ENCODE assay signal across 23 cellular contexts in the genomic region with DNA sequence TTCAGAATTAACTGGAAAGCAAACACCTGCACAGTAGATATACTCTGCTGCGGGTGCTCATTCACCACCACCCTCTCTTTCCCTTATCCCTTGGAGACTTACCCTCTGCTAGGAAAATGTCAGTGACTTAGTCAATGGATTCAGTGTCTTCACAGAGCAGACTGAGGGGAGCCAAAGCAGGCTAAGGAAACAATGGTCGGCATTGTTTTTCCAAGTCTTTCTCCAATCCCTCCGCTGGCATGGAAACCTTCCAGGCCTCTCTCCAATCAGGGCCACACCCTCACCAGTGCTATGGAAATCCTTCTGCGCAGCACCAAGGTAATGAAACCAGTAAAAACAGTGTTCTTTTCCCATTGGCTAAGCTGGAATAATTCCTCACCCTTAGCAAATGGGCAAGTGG.
DNase-seq lines count a peak whose midpoint lies in the region; ATAC-seq and TF ChIP-seq lines count a peak whose summit lies in the region.
"Had no signal": no experiment of that assay in that cellular context is flagged by ENCODE, and none has a peak within 500 bp of the region (broad histone marks: within the 10 kb centered on the region; RNA-seq: fewer than 3 reads in every experiment).

No MANE protein-coding gene starts in this region.

- peaks cover 4% of the 10 kb centered on the region for H3K4me1 Mint-ChIP-seq in type B pancreatic cell (ENCODE audit: unreplicated experiment)
- H3K4me1 Mint-ChIP-seq: memory B cell had no signal

- H3K27me3 ChIP-seq in mammary epithelial cell (ENCODE audit: insufficient read depth, low read length) (peaks cover 1% of the 10 kb centered on the region), suprapubic skin (no peaks in the 10 kb centered on the region)
- H3K27me3 ChIP-seq: upper lobe of right lung had no signal

- in situ Hi-C loops in mammary epithelial cell (cut with MboI; ENCODE audit: low sequenced_read_pairs in 2 of 2) = loop anchor here in 1 of 2 donors (10.0 kb wide), 1 partner anchor 535 kb away; the partner anchor contains the start of gene TFAP2B

- no peaks in the 10 kb centered on the region for H4K20me1 ChIP-seq in mammary epithelial cell (ENCODE audit: insufficient read depth, low read length)

- H3K27me3 Mint-ChIP-seq in type B pancreatic cell = no peaks in the 10 kb centered on the region
- H3K27me3 Mint-ChIP-seq: activated CD4-positive, alpha-beta memory T cell treated with anti-CD3 and anti-CD28 coated beads for 36 hours; effector memory CD8-positive, alpha-beta T cell had no signal

- no peaks in the 10 kb centered on the region for H3K36me3 Mint-ChIP-seq in type B pancreatic cell
- H3K36me3 Mint-ChIP-seq: activated CD4-positive, alpha-beta memory T cell treated with anti-CD3 and anti-CD28 coated beads for 36 hours; memory B cell had no signal

- CTCF ChIA-PET in mammary epithelial cell (lab: Charles Lee; ENCODE audit: low non-redundant PET) = no interaction called here

- H3K36me3 ChIP-seq in mammary epithelial cell (ENCODE audit: insufficient read depth, low read length) = no peaks in the 10 kb centered on the region
- H3K36me3 ChIP-seq in mesodermal cell (ENCODE audit: control insufficient read depth, insufficient read depth, low read length) = no peaks in the 10 kb centered on the region
- H3K36me3 ChIP-seq in suprapubic skin = no peaks in the 10 kb centered on the region
- H3K36me3 ChIP-seq: stomach, upper lobe of right lung had no signal

- WGBS in mammary epithelial cell (ENCODE audit: low coverage, missing lambda C conversion rate) = 11% methylated on average over 4 of the region's 4 CpGs
- WGBS in mesodermal cell (ENCODE audit: insufficient coverage in 2 of 2), 2 experiments = 79 to 90% methylated on average over 2 of the region's 4 CpGs
- 70% methylated on average over 4 of the region's 4 CpGs for WGBS in suprapubic skin

- BruUV-seq in mammary epithelial cell (replicated peaks; lab: Mats Ljungman, UMichigan) = no TSS peak

- dilution Hi-C loops in mammary epithelial cell (cut with HindIII; ENCODE audit: low sequenced_read_pairs) = no loop called here

- no peak for TF ChIP-seq EP300 in suprapubic skin (IDR thresholded peaks at IDR 0.05)

- H3K27ac Mint-ChIP-seq in type B pancreatic cell = no peak overlapping the region
- H3K27ac Mint-ChIP-seq: activated CD4-positive, alpha-beta memory T cell treated with anti-CD3 and anti-CD28 coated beads for 36 hours; effector memory CD8-positive, alpha-beta T cell; memory B cell; T-helper 1 cell treated with Interleukin-12 subunit alpha and Interleukin-12 subunit beta and Interleukin-4 antibody, amounts not matched to agents 30 μg/mL and 1 μg/mL, for 36 hours had no signal

- intact Hi-C loops in mammary epithelial cell (cut with micrococcal nuclease) = loop anchor here (1.0 to 2.0 kb wide), 3 partner anchors 165 to 534 kb away; no protein-coding TSS in a partner anchor
- intact Hi-C loops in Right ventricle myocardium inferior (cut with DNase I) = no loop called here

- H3K9ac ChIP-seq in mammary epithelial cell (ENCODE audit: insufficient read depth, low read length) = no peak overlapping the region

- H3K9me3 ChIP-seq in mammary epithelial cell (replicated peaks; ENCODE audit: insufficient read depth, low read length) (no peaks in the 10 kb centered on the region), mesodermal cell (ENCODE audit: control insufficient read depth, low read length) (no peaks in the 10 kb centered on the region), suprapubic skin (peaks cover under 1% of the 10 kb centered on the region)
- H3K9me3 ChIP-seq: upper lobe of right lung had no signal

- no peak for ATAC-seq in Right ventricle myocardium inferior
- ATAC-seq: effector memory CD8-positive, alpha-beta T cell; left cardiac atrium; upper lobe of right lung had no signal

- H3K79me2 ChIP-seq in mammary epithelial cell (ENCODE audit: insufficient read depth, low read length) = no peaks in the 10 kb centered on the region

- H3K27ac ChIP-seq in mammary epithelial cell (ENCODE audit: insufficient read depth, low read depth, low read length) (no peak overlapping the region), mesodermal cell (ENCODE audit: low read depth, low read length, severe bottlenecking) (peak overlapping the region; percentile 29), suprapubic skin (peak overlapping the region; percentile 5)
- H3K27ac ChIP-seq: coronary artery, stomach, upper lobe of right lung had no signal

- H2AFZ ChIP-seq in mammary epithelial cell (ENCODE audit: low read depth, low read length) = peak overlapping the region; percentile 28

- no peak overlapping the region for H3K4me2 ChIP-seq in mammary epithelial cell (ENCODE audit: insufficient read depth, low read depth, low read length)
- H3K4me2 ChIP-seq: smooth muscle cell had no signal

- DNase-seq in NCI-H1048 (lab: John Stamatoyannopoulos, UW) (peak; percentile 88), mammary epithelial cell (peak; percentile 31), suprapubic skin (ENCODE audit: low spot score in 2 of 2) (peak in 1 of 2 donors; percentile 65), Right ventricle myocardium inferior (ENCODE audit: missing footprints) (no peak), type B pancreatic cell (ENCODE audit: extremely low spot score, unreplicated experiment) (no peak)
- no peak for DNase-seq in activated CD4-positive, alpha-beta T cell treated with anti-CD3 and anti-CD28 coated beads, Interleukin-2, amount 50 U/mL, for 4 hours
- DNase-seq: activated CD4-positive, alpha-beta memory T cell treated with anti-CD3 and anti-CD28 coated beads for 36 hours; activated CD8-positive, alpha-beta memory T cell treated with anti-CD3 and anti-CD28 coated beads, Interleukin-2, amount 50 U/mL, for 4 hours; activated naive CD4-positive, alpha-beta T cell treated with anti-CD3 and anti-CD28 coated beads, Interleukin-2, amount 50 U/mL, for 16 hours; amniotic stem cell; DMS79 treated with DMSO at 0.1 percent for 48 hours; effector memory CD8-positive, alpha-beta T cell; Karpas-422; left cardiac atrium; stimulated activated CD4-positive, alpha-beta T cell treated with anti-CD3 and anti-CD28 coated beads, Interleukin-1b, Interleukin-23, amount 100 ng/mL, for 48 hours; stimulated activated CD8-positive, alpha-beta memory T cell treated with anti-CD3 and anti-CD28 coated beads, Interleukin-4, amount 100 ng/mL, for 48 hours; stomach; upper lobe of right lung had no signal

- H3K4me3 ChIP-seq in mammary epithelial cell (replicated peaks in 1 of 3; ENCODE audit: insufficient read depth in 1 of 3, low read depth in 2 of 3, low read length in 3 of 3) = no peak overlapping the region
- H3K4me3 ChIP-seq in mesodermal cell (ENCODE audit: extremely low read depth, insufficient read depth, low read length, poor library complexity, severe bottlenecking) = no peak overlapping the region
- H3K4me3 ChIP-seq in suprapubic skin = no peak overlapping the region
- H3K4me3 ChIP-seq: coronary artery, smooth muscle cell, stomach, upper lobe of right lung had no signal

- H3K4me1 ChIP-seq in mammary epithelial cell (ENCODE audit: insufficient read depth, low read length) = no peaks in the 10 kb centered on the region
- peaks cover 5% of the 10 kb centered on the region for H3K4me1 ChIP-seq in mesodermal cell (ENCODE audit: control insufficient read depth, insufficient read depth, low read length, poor library complexity, severe bottlenecking)
- H3K4me1 ChIP-seq in suprapubic skin = peaks cover 15% of the 10 kb centered on the region
- H3K4me1 ChIP-seq: stomach had no signal

- TF ChIP-seq CTCF in mammary epithelial cell (conservative IDR thresholded peaks at IDR 0.05 in 1 of 2, IDR thresholded peaks at IDR 0.05 in 1 of 2; ENCODE audit: extremely low read depth in 1 of 2, insufficient read depth in 1 of 2, low read depth in 1 of 2, low read length in 2 of 2) = no peak
- TF ChIP-seq CTCF in suprapubic skin (IDR thresholded peaks at IDR 0.05) = no peak
- no peak for TF ChIP-seq CTCF in type B pancreatic cell (conservative IDR thresholded peaks at IDR 0.05)

- no peak for TF ChIP-seq POLR2A in suprapubic skin (IDR thresholded peaks at IDR 0.05)

- H3K9me3 Mint-ChIP-seq in type B pancreatic cell = peaks cover 18% of the 10 kb centered on the region
- H3K9me3 Mint-ChIP-seq: T-helper 1 cell treated with Interleukin-12 subunit alpha and Interleukin-12 subunit beta and Interleukin-4 antibody, amounts not matched to agents 30 μg/mL and 1 μg/mL, for 36 hours had no signal

- H3K4me3 Mint-ChIP-seq in type B pancreatic cell = no peak overlapping the region
- H3K4me3 Mint-ChIP-seq: activated CD4-positive, alpha-beta memory T cell treated with anti-CD3 and anti-CD28 coated beads for 36 hours; effector memory CD8-positive, alpha-beta T cell; memory B cell; T-helper 1 cell treated with Interleukin-12 subunit alpha and Interleukin-12 subunit beta and Interleukin-4 antibody, amounts not matched to agents 30 μg/mL and 1 μg/mL, for 36 hours had no signal

Comparison
In these comparisons a context has a peak if more than half of its experiments do, and no peak if none do; other contexts are left out.
1. DNase-seq: peak in NCI-H1048 (single experiment) and mammary epithelial cell (single experiment); none in Right ventricle myocardium inferior (single experiment), activated CD4-positive, alpha-beta T cell treated with anti-CD3 and anti-CD28 coated beads, Interleukin-2, amount 50 U/mL, for 4 hours (0 of 2) and type B pancreatic cell (single experiment).